8 cellular contexts compared by ENCODE assay signal in genomic region chr2:16664809-16665745, GRCh38. TPM values are rescaled to one million over a fixed set of nuclear protein-coding genes. Genes with fewer than 3 reads are reported as not detected.
DNase-seq lines count a peak whose midpoint lies in the region; ATAC-seq and TF ChIP-seq lines count a peak whose summit lies in the region.

No MANE protein-coding gene starts in this region.

- H3K27me3 ChIP-seq in BLaER1 treated with 17β-estradiol and CSF1 and Interleukin-3, amounts not matched to agents 10 nM and 100 nM: no peaks in the 10 kb centered on the region
- H3K27me3 ChIP-seq in H9 (ENCODE audit: insufficient read depth, low read length) (peaks cover 4% of the 10 kb centered on the region; the same call in 1 of the 2 replicates), iPS-20b (ENCODE audit: insufficient read depth, low read length) (peaks cover 31% of the 10 kb centered on the region), stomach (no peaks in the 10 kb centered on the region)

- no peak overlapping the region for H2BK5ac ChIP-seq in H9 (ENCODE audit: insufficient read length, low read length)

- no peaks in the 10 kb centered on the region; a peak in 1 of 5 replicates for H3K9me3 Mint-ChIP-seq in H9
- H3K9me3 Mint-ChIP-seq in activated T-helper 2 cell treated with anti-CD3 and anti-CD28 coated beads, Interferon-gamma antibody, Interleukin-2, Interleukin-4, amounts not matched to agents 10 μg/mL and 5 μg/mL and 100 μg/mL, durations not matched to agents 14 hours and 24 hours and 36 hours: no peaks in the 10 kb centered on the region

- H3K79me1 ChIP-seq in H9 (ENCODE audit: insufficient read depth, low read depth, low read length, poor library complexity, severe bottlenecking): no peaks in the 10 kb centered on the region

- no peak overlapping the region for H4K5ac ChIP-seq in H9 (ENCODE audit: insufficient read length, low read depth, low read length)

- no peak overlapping the region for H2BK20ac ChIP-seq in H9 (ENCODE audit: low read depth, low read length, poor library complexity, severe bottlenecking)

- DNase-seq in H9 (no peak), stomach (no peak), EL (no peak), UCSD-AML1 (lab: John Stamatoyannopoulos, UW; ENCODE audit: unreplicated experiment) (no peak)
- DNase-seq in activated T-helper 2 cell treated with anti-CD3 and anti-CD28 coated beads, Interferon-gamma antibody, Interleukin-2, Interleukin-4, amounts not matched to agents 10 μg/mL and 5 μg/mL and 100 μg/mL, durations not matched to agents 14 hours and 24 hours and 36 hours (ENCODE audit: low spot score): no peak

- no peak overlapping the region for H2BK12ac ChIP-seq in H9 (ENCODE audit: insufficient read length, low read depth, low read length)

- H3K4me2 ChIP-seq in BLaER1 treated with 17β-estradiol and CSF1 and Interleukin-3, amounts not matched to agents 10 nM and 100 nM: peak overlapping the region; percentile 97 to 100 (median 99)
- H3K4me2 ChIP-seq in H9 (ENCODE audit: insufficient read depth, insufficient read length, low read length): peak overlapping the region; percentile 68

- H2AFZ ChIP-seq in H9 (ENCODE audit: low read length): no peak overlapping the region

- H3K4me1 ChIP-seq in BLaER1 treated with 17β-estradiol and CSF1 and Interleukin-3, amounts not matched to agents 10 nM and 100 nM: peaks cover 50 to 67% (median 59%) of the 10 kb centered on the region in 10 experiments
- H3K4me1 ChIP-seq in H9 (ENCODE audit: insufficient read depth, low read length) (no peaks in the 10 kb centered on the region; the same call in 1 of the 2 replicates), iPS-20b (ENCODE audit: insufficient read depth, low read length) (peaks cover 9% of the 10 kb centered on the region), stomach (peaks cover 15 to 60% (median 49%) of the 10 kb centered on the region in 4 donors)

- no peak for ATAC-seq in GM19023 (IDR thresholded peaks at IDR 0.05; ENCODE audit: unreplicated experiment)

- H3K23ac ChIP-seq in H9 (ENCODE audit: insufficient read length, low read depth, low read length): no peak overlapping the region

- H3K56ac ChIP-seq in H9 (ENCODE audit: insufficient read length, low read depth, low read length): no peak overlapping the region

- H3K23me2 ChIP-seq in H9 (ENCODE audit: insufficient read length, low read depth, low read length, poor library complexity, severe bottlenecking): peaks cover 10% of the 10 kb centered on the region

- H3K79me2 ChIP-seq in H9 (ENCODE audit: insufficient read depth, low read length): no peaks in the 10 kb centered on the region

- no peak overlapping the region for H3T11ph ChIP-seq in H9 (ENCODE audit: low read length)

- peak overlapping the region; percentile 78 to 91 (median 82) for H3K9ac ChIP-seq in BLaER1 treated with 17β-estradiol and CSF1 and Interleukin-3, amounts not matched to agents 10 nM and 100 nM
- H3K9ac ChIP-seq in H9 (ENCODE audit: extremely low read depth, insufficient read length, low read length): peak overlapping the region; percentile 15
- H3K9ac ChIP-seq in iPS-20b (ENCODE audit: low read depth, low read length): no peak overlapping the region

- H3K27me3 Mint-ChIP-seq in H9 (ENCODE audit: low read depth): peaks cover 45% of the 10 kb centered on the region
- peaks cover 47% of the 10 kb centered on the region for H3K27me3 Mint-ChIP-seq in activated T-helper 2 cell treated with anti-CD3 and anti-CD28 coated beads, Interferon-gamma antibody, Interleukin-2, Interleukin-4, amounts not matched to agents 10 μg/mL and 5 μg/mL and 100 μg/mL, durations not matched to agents 14 hours and 24 hours and 36 hours (ENCODE audit: low read depth)

- H3K4ac ChIP-seq in H9 (ENCODE audit: low read depth, low read length): no peak overlapping the region

- H3K18ac ChIP-seq in H9 (ENCODE audit: insufficient read length, low read depth, low read length): no peak overlapping the region

- H2BK15ac ChIP-seq in H9 (ENCODE audit: low read depth, low read length): no peak overlapping the region

- WGBS in H9 (ENCODE audit: extremely low coverage, insufficient read length, low lambda C conversion rate): no CpG with 5 or more reads among the region's 33 CpGs
- 13 to 28% (median 15%) methylated on average over 14 to 31 of the region's 33 CpGs for WGBS in stomach, 5 donors

- TF ChIP-seq CTCF in H9 (conservative IDR thresholded peaks at IDR 0.05) (no peak), stomach (IDR thresholded peaks at IDR 0.05) (no peak)

- H2BK120ac ChIP-seq in H9 (ENCODE audit: low read depth, low read length, poor library complexity, severe bottlenecking): no peak overlapping the region

- peak overlapping the region; percentile 68 to 87 (median 80) for H3K4me3 ChIP-seq in BLaER1 treated with 17β-estradiol and CSF1 and Interleukin-3, amounts not matched to agents 10 nM and 100 nM
- H3K4me3 ChIP-seq in iPS-20b (ENCODE audit: low read length): peak overlapping the region; percentile 74
- peak overlapping the region; percentile 62 to 80 (median 66) for H3K4me3 ChIP-seq in stomach

- TF ChIP-seq EP300 in stomach (IDR thresholded peaks at IDR 0.05): no peak

- H3K36me3 ChIP-seq in BLaER1 treated with 17β-estradiol and CSF1 and Interleukin-3, amounts not matched to agents 10 nM and 100 nM: 0 out of 22 replicates have a peak, but pooled peaks cover 0 to 4% (median 0%) of the 10 kb centered on the region in 11 experiments
- H3K36me3 ChIP-seq in iPS-20b (ENCODE audit: insufficient read depth, low read depth, low read length) (no peaks in the 10 kb centered on the region), stomach (no peaks in the 10 kb centered on the region)

- no peak overlapping the region for H4K91ac ChIP-seq in H9 (ENCODE audit: insufficient read length, low read depth, low read length)

- no peaks in the 10 kb centered on the region for H3K36me3 Mint-ChIP-seq in H9 (ENCODE audit: insufficient read depth in 1 of 3, low read depth in 3 of 3)
- no peaks in the 10 kb centered on the region for H3K36me3 Mint-ChIP-seq in activated T-helper 2 cell treated with anti-CD3 and anti-CD28 coated beads, Interferon-gamma antibody, Interleukin-2, Interleukin-4, amounts not matched to agents 10 μg/mL and 5 μg/mL and 100 μg/mL, durations not matched to agents 14 hours and 24 hours and 36 hours (ENCODE audit: low read depth)

- H3K4me3 Mint-ChIP-seq in H9: peak overlapping the region; percentile 68 to 85
- peak overlapping the region; percentile 73 for H3K4me3 Mint-ChIP-seq in activated T-helper 2 cell treated with anti-CD3 and anti-CD28 coated beads, Interferon-gamma antibody, Interleukin-2, Interleukin-4, amounts not matched to agents 10 μg/mL and 5 μg/mL and 100 μg/mL, durations not matched to agents 14 hours and 24 hours and 36 hours (ENCODE audit: low read depth)

- no peak overlapping the region; a peak in 1 of 7 replicates for H3K27ac Mint-ChIP-seq in H9
- H3K27ac Mint-ChIP-seq in activated T-helper 2 cell treated with anti-CD3 and anti-CD28 coated beads, Interferon-gamma antibody, Interleukin-2, Interleukin-4, amounts not matched to agents 10 μg/mL and 5 μg/mL and 100 μg/mL, durations not matched to agents 14 hours and 24 hours and 36 hours: peak overlapping the region; percentile 46

- H3K9me3 ChIP-seq in BLaER1 treated with 17β-estradiol and CSF1 and Interleukin-3, amounts not matched to agents 10 nM and 100 nM (replicated peaks in 1 of 11): no peaks in the 10 kb centered on the region
- no peaks in the 10 kb centered on the region for H3K9me3 ChIP-seq in H9 (ENCODE audit: control insufficient read depth, low read depth, low read length)
- H3K9me3 ChIP-seq in iPS-20b (ENCODE audit: insufficient read depth, low read depth, low read length): no peaks in the 10 kb centered on the region
- H3K9me3 ChIP-seq in stomach: no peaks in the 10 kb centered on the region

- peaks cover 0 to 39% (median 9%) of the 10 kb centered on the region in 11 experiments; a peak in 10 of 22 replicates for H4K20me1 ChIP-seq in BLaER1 treated with 17β-estradiol and CSF1 and Interleukin-3, amounts not matched to agents 10 nM and 100 nM
- H4K20me1 ChIP-seq in H9 (ENCODE audit: control insufficient read depth, insufficient read depth, insufficient read length): no peaks in the 10 kb centered on the region

- no peak overlapping the region for H2AK5ac ChIP-seq in H9 (ENCODE audit: insufficient read length, low read length)

- no peak overlapping the region for H4K8ac ChIP-seq in H9 (replicated peaks; ENCODE audit: insufficient read length, low read depth, low read length)

- peak overlapping the region; percentile 57 to 87 (median 71) for H3K27ac ChIP-seq in BLaER1 treated with 17β-estradiol and CSF1 and Interleukin-3, amounts not matched to agents 10 nM and 100 nM
- H3K27ac ChIP-seq in H9 (ENCODE audit: insufficient read length, low read depth, low read length) (no peak overlapping the region), iPS-20b (ENCODE audit: low read length) (no peak overlapping the region), stomach (peak overlapping the region; percentile 45 to 82 (median 74))

- H3K14ac ChIP-seq in H9 (ENCODE audit: insufficient read depth, low read length): no peak overlapping the region

- intact Hi-C loops in activated T-helper 2 cell treated with anti-CD3 and anti-CD28 coated beads, Interferon-gamma antibody, Interleukin-2, Interleukin-4, amounts not matched to agents 10 μg/mL and 5 μg/mL and 100 μg/mL, durations not matched to agents 14 hours and 24 hours and 36 hours (cut with micrococcal nuclease): loop anchor here (5.0 kb wide), 2 partner anchors 43 to 82 kb away; no protein-coding TSS in a partner anchor
- intact Hi-C loops in stomach (cut with DNase I; ENCODE audit: low total_unique reads): loop anchor here (5.0 kb wide), 1 partner anchor 48 kb away; no protein-coding TSS in a partner anchor

- no peak for TF ChIP-seq POLR2A in stomach (IDR thresholded peaks at IDR 0.05)

- H3K4me1 Mint-ChIP-seq in H9: peaks cover 26 to 27% of the 10 kb centered on the region in 2 experiments
- peaks cover 24% of the 10 kb centered on the region for H3K4me1 Mint-ChIP-seq in activated T-helper 2 cell treated with anti-CD3 and anti-CD28 coated beads, Interferon-gamma antibody, Interleukin-2, Interleukin-4, amounts not matched to agents 10 μg/mL and 5 μg/mL and 100 μg/mL, durations not matched to agents 14 hours and 24 hours and 36 hours (ENCODE audit: low read depth)

RNA-seq across cellular contexts. Expression of gene CYRIA, which starts 0.6 kb away (rescaled TPM):
- total RNA-seq in H9 (2021): 2.2 and 2.3 TPM in 2 replicates
- total RNA-seq in activated T-helper 2 cell treated with anti-CD3 and anti-CD28 coated beads, Interferon-gamma antibody, Interleukin-2, Interleukin-4, amounts not matched to agents 10 μg/mL and 5 μg/mL and 100 μg/mL, durations not matched to agents 14 hours and 24 hours and 36 hours: 1.8 TPM in 2 replicates
- total RNA-seq in stomach: 10 to 100 TPM in 2 of 5 donors, 1 to 10 TPM in 2, under 1 TPM in 1; under 0.01 to 12.7 (median 3.3) TPM
- polyA plus RNA-seq in stomach: 1 to 10 TPM; 1.9 to 4.4 (median 3.2) TPM

Comparison
In these comparisons a context has a peak if more than half of its experiments do, and no peak if none do; other contexts are left out.
1. H3K27ac ChIP-seq: peak in BLaER1 treated with 17β-estradiol and CSF1 and Interleukin-3, amounts not matched to agents 10 nM and 100 nM (11 of 11) and stomach (5 of 5); none in H9 (single experiment) and iPS-20b (single experiment).
2. Peak in every context shown above with its lines, with median percentiles within 50 percentile points of each other: H3K4me3 ChIP-seq.